11 cellular contexts compared by ENCODE assay signal in genomic region chr15:81284256-81285031, GRCh38. TPM values are rescaled to one million over a fixed set of nuclear protein-coding genes. Genes with fewer than 3 reads are reported as not detected.
DNase-seq lines count a peak whose midpoint lies in the region; ATAC-seq, FAIRE-seq and TF ChIP-seq lines count a peak whose summit lies in the region.
"Had no signal": no experiment of that assay in that cellular context is flagged by ENCODE, and none has a peak within 500 bp of the region (broad histone marks: within the 10 kb centered on the region; RNA-seq: fewer than 3 reads in every experiment).

No MANE protein-coding gene starts in this region.

- peak; percentile 65 for ATAC-seq in GM18909 (IDR thresholded peaks at IDR 0.05; ENCODE audit: poor library complexity, unreplicated experiment)
- peak; percentile 58 for ATAC-seq in HG03460 (IDR thresholded peaks at IDR 0.05; ENCODE audit: unreplicated experiment)
- no peak for ATAC-seq in K562

- no peak for TF ChIP-seq POLR2A in K562 (conservative IDR thresholded peaks at IDR 0.05)

- H3K4me1 ChIP-seq in K562 (replicated peaks in 1 of 2; ENCODE audit: control insufficient read depth in 2 of 2, insufficient read depth in 2 of 2, low read length in 2 of 2) = no peaks in the 10 kb centered on the region

- no peaks in the 10 kb centered on the region for H3K36me3 ChIP-seq in K562 (ENCODE audit: control insufficient read depth, insufficient read depth, low read length)

- peak; percentile 37 for FAIRE-seq in K562 (lab: Jason Lieb, UNC)
- FAIRE-seq: colon had no signal

- H3K4me3 ChIP-seq in K562 = no peak overlapping the region

- in situ Hi-C loops in K562 (cut with MboI) = loop anchor here (5.0 kb wide), 1 partner anchor 118 kb away; no protein-coding TSS in a partner anchor

- TF ChIP-seq CTCF in K562 (IDR thresholded peaks at IDR 0.05 in 2 of 3, conservative IDR thresholded peaks at IDR 0.05 in 1 of 3; ENCODE audit: insufficient read depth in 2 of 3, low read depth in 1 of 3, low read length in 3 of 3) = no peak

- no peaks in the 10 kb centered on the region for H3K79me2 ChIP-seq in K562 (ENCODE audit: control insufficient read depth, insufficient read depth, low read length)

- no peak for TF ChIP-seq RAD21 in K562 (CRISPR knock-in tag; conservative IDR thresholded peaks at IDR 0.05 in 1 of 2, IDR thresholded peaks at IDR 0.05 in 1 of 2)

- no peak overlapping the region for H3K27ac ChIP-seq in K562 (ENCODE audit: extremely low read depth, low read depth, low read length)

- H2AFZ ChIP-seq in K562 (ENCODE audit: low read depth, low read length) = no peak overlapping the region

- no peaks in the 10 kb centered on the region for H3K9me3 ChIP-seq in K562 (replicated peaks; ENCODE audit: control insufficient read depth, insufficient read depth, low read depth, low read length)

- POLR2A ChIA-PET in K562 (lab: Yijun Ruan, JAX) = no interaction called here

- no peaks in the 10 kb centered on the region for H4K20me1 ChIP-seq in K562 (replicated peaks; ENCODE audit: control insufficient read depth, insufficient read depth, low read length)

- no peak overlapping the region for H3K9ac ChIP-seq in K562 (ENCODE audit: insufficient read depth in 1 of 2, low read depth in 2 of 2, low read length in 2 of 2)

- WGBS in K562 (ENCODE audit: insufficient coverage, low coverage, missing lambda C conversion rate) = 19% methylated on average over 5 of the region's 5 CpGs

- TF ChIP-seq EP300 in K562 (IDR thresholded peaks at IDR 0.05; ENCODE audit: low read length) = no peak

- H3K9me1 ChIP-seq in K562 (ENCODE audit: control insufficient read depth, insufficient read depth, low read length) = no peaks in the 10 kb centered on the region

- no peak overlapping the region for H3K4me2 ChIP-seq in K562 (ENCODE audit: insufficient read depth, low read length)

- intact Hi-C loops in K562 (cut with micrococcal nuclease) = no loop called here

- DNase-seq in Ammon's horn (ENCODE audit: low spot score) (peak; percentile 54), K562 (ENCODE audit: extremely low read depth in 1 of 4, low spot score in 3 of 4) (no peak), kidney glomerular epithelial cell (lab: John Stamatoyannopoulos, UW) (no peak), iPS-NIHi11 (ENCODE audit: low spot score) (no peak), occipital lobe (lab: John Stamatoyannopoulos, UW) (no peak), activated gamma-delta T cell treated with Interleukin-2 at 50 U/mL for 16 hours (no peak)
- DNase-seq: NCI-H524 treated with DMSO at 0.1 percent for 48 hours, T-helper 9 cell had no signal

- no peaks in the 10 kb centered on the region for H3K27me3 ChIP-seq in K562 (ENCODE audit: control insufficient read depth in 2 of 2, insufficient read depth in 2 of 2, low read length in 2 of 2)

- CTCF ChIA-PET in K562 (lab: Yijun Ruan, JAX; ENCODE audit: low intra/inter-chr PET ratio) = no interaction called here

- BruUV-seq in K562 (replicated peaks; lab: Mats Ljungman, UMichigan) = no TSS peak

TF ChIP-seq in K562, 482 proteins besides CTCF, POLR2A, EP300 and RAD21:
- TF ChIP-seq HDAC3 (IDR thresholded peaks at IDR 0.05; ENCODE audit: borderline replicate concordance, partially characterized antibody) (no peak), CHCHD3 (CRISPR knock-in tag; IDR thresholded peaks at IDR 0.05) (no peak)

RNA-seq across cellular contexts. Expression of gene STARD5, which starts 39.5 kb away (rescaled TPM):
- total RNA-seq in K562 (2011; cell fraction: chromatin; rRNA removed; ENCODE audit: low replicate concordance) = 15.5 and 16.0 TPM in 2 replicates
- total RNA-seq in K562 (2011; cell fraction: nucleolus; rRNA removed) = 10.4 and 11.8 TPM in 2 replicates
- 14.9 and 15.2 TPM in 2 replicates for total RNA-seq in K562 (2011; cell fraction: nucleoplasm; rRNA removed)
- total RNA-seq in K562 (2014; rRNA removed) (1.7 and 3.9 TPM in 2 replicates), K562 (2014; rRNA removed; fragmentation: Illumina TruSeq; extraction: Trizol) (2.0 and 2.1 TPM in 2 replicates), K562 (2015; rRNA removed; fragmentation: Illumina TruSeq; extraction: Trizol) (2.1 and 2.4 TPM in 2 replicates), K562 (2021) (3.1 and 3.6 TPM in 2 replicates), occipital lobe (5.9 TPM)
- polyA plus RNA-seq in K562 (2011; rRNA removed) (4.8 and 5.7 TPM in 2 replicates), K562 (2014; fragmentation: Illumina TruSeq; extraction: Trizol) (3.8 and 4.4 TPM in 2 replicates), K562 (2014; fragmentation: Nextera tagmentation; extraction: Ambion mirVana) (1 to 10 TPM; 1.8 to 2.1 TPM), K562 (2014; rRNA removed) (2.2 and 2.5 TPM in 2 replicates)
- 5.5 and 5.9 TPM in 2 replicates for polyA plus RNA-seq in K562 (2011; cell fraction: cytosol; rRNA removed)
- polyA plus RNA-seq in K562 (2011; cell fraction: nucleus; rRNA removed) = 11.6 and 22.7 TPM in 2 replicates
- polyA plus RNA-seq in K562 (2012) = 2.4 and 2.7 TPM in 2 replicates
- 4.1 and 9.6 TPM in 2 replicates for polyA minus RNA-seq in K562 (2011; rRNA and poly(A)+ RNA removed)
- polyA minus RNA-seq in K562 (2011; cell fraction: cytosol; rRNA and poly(A)+ RNA removed) = 0.73 and 2.3 TPM in 2 replicates
- polyA minus RNA-seq in K562 (2011; cell fraction: nucleus; rRNA and poly(A)+ RNA removed) = 6.4 and 7.9 TPM in 2 replicates
